In the genomic region with DNA sequence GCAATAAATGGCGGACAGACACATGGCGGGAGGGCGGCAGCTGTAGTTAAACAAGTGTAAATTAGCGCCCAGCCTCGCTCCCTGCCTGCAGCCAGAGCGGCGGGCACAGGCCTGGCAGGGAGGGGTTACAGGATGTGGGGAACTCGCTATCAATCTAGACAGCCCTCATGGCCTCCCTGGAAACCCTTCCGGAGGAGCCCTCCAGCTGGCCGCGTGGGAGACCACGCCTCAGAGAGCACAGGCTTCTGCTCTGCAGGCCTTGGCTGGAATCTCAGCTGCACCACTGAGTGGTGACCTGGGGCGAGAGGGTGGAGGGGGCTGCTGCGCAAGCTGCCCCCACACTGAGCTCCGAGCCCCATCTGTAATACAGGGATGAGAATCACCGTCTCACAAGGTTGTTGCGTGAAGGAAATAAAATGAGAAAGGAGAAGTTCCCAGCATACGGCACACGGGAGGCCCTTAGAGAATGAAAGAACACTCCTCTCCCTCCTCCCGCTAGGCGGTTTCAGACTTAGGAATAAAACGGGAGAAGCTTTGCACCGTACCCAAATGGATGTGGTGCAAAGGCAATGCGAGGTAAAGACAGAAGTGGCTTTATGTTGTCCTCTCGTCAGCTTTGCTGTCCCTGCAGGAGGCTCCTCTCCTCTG, we compare ENCODE assay signal across 17 cellular contexts.
DNase-seq lines count a peak whose midpoint lies in the region; ATAC-seq and TF ChIP-seq lines count a peak whose summit lies in the region.
"Had no signal": no experiment of that assay in that cellular context is flagged by ENCODE, and none has a peak within 500 bp of the region (broad histone marks: within the 10 kb centered on the region; RNA-seq: fewer than 3 reads in every experiment).

No MANE protein-coding gene starts in this region.

- intact Hi-C loops in activated CD4-positive, alpha-beta T cell treated with anti-CD3 and anti-CD28 coated beads for 36 hours (cut with DNase I, micrococcal nuclease) = no loop called here
- intact Hi-C loops in spleen (cut with DNase I; ENCODE audit: low total_unique reads) = no loop called here

- no peaks in the 10 kb centered on the region for H3K9me3 Mint-ChIP-seq in activated CD4-positive, alpha-beta T cell treated with anti-CD3 and anti-CD28 coated beads for 36 hours (ENCODE audit: low read depth)
- H3K9me3 Mint-ChIP-seq: activated naive CD4-positive, alpha-beta T cell treated with anti-CD3 and anti-CD28 coated beads, Interleukin-2, amount 50 U/mL, for 24 hours had no signal

- POLR2A ChIA-PET in activated CD4-positive, alpha-beta T cell treated with anti-CD3 and anti-CD28 coated beads for 36 hours (lab: Charles Lee) = no interaction called here

- H3K4me3 ChIP-seq in spleen = peak overlapping the region in 3 of 8 donors; percentile 7 to 45 (median 13)

- TF ChIP-seq CTCF in spleen (IDR thresholded peaks at IDR 0.05 in 8 of 11, conservative IDR thresholded peaks at IDR 0.05 in 3 of 11) = no peak

- no peak overlapping the region for H3K4me3 Mint-ChIP-seq in activated CD4-positive, alpha-beta T cell treated with anti-CD3 and anti-CD28 coated beads for 36 hours
- H3K4me3 Mint-ChIP-seq: activated naive CD4-positive, alpha-beta T cell treated with anti-CD3 and anti-CD28 coated beads, Interleukin-2, amount 50 U/mL, for 24 hours had no signal

- peaks cover 0 to 88% (median 0%) of the 10 kb centered on the region in 7 donors for H3K27me3 ChIP-seq in spleen (replicated peaks in 1 of 7)

- peaks cover 38% of the 10 kb centered on the region for H3K27me3 Mint-ChIP-seq in activated CD4-positive, alpha-beta T cell treated with anti-CD3 and anti-CD28 coated beads for 36 hours

- peaks cover 9 to 14% (median 11%) of the 10 kb centered on the region in 6 donors for H3K4me1 ChIP-seq in spleen

- DNase-seq in activated CD4-positive, alpha-beta T cell treated with anti-CD3 and anti-CD28 coated beads for 36 hours = peak; percentile 6
- no peak for DNase-seq in activated CD4-positive, alpha-beta T cell treated with anti-CD3 and anti-CD28 coated beads for 1 hour
- DNase-seq in NCI-H1092 (lab: John Stamatoyannopoulos, UW) (peak; percentile 36), cerebellum (ENCODE audit: low spot score) (peak; percentile 13), spleen (peak; percentile 82), NCI-H2107 treated with DMSO at 0.1 percent for 48 hours (lab: John Stamatoyannopoulos, UW; ENCODE audit: unreplicated experiment) (no peak)
- DNase-seq in activated CD8-positive, alpha-beta memory T cell treated with anti-CD3 and anti-CD28 coated beads for 24 hours = no peak
- DNase-seq: ACHN; activated CD8-positive, alpha-beta memory T cell treated with anti-CD3 and anti-CD28 coated beads, Interleukin-2, amount 50 U/mL, for 4 hours; effector CD8-positive, alpha-beta T cell; mesenchymal stem cell; NCI-H2107; SIG-M5; small intestine had no signal

- H3K27ac ChIP-seq in spleen = no peak overlapping the region
- H3K27ac ChIP-seq: HL-60 had no signal

- H3K36me3 Mint-ChIP-seq in activated CD4-positive, alpha-beta T cell treated with anti-CD3 and anti-CD28 coated beads for 36 hours (ENCODE audit: low read depth) = no peaks in the 10 kb centered on the region
- H3K36me3 Mint-ChIP-seq: activated naive CD4-positive, alpha-beta T cell treated with anti-CD3 and anti-CD28 coated beads, Interleukin-2, amount 50 U/mL, for 24 hours had no signal

- H3K4me1 Mint-ChIP-seq in activated CD4-positive, alpha-beta T cell treated with anti-CD3 and anti-CD28 coated beads for 36 hours = peaks cover 3% of the 10 kb centered on the region

- WGBS in spleen, 5 donors = 9 to 13% (median 11%) methylated on average over 24 to 25 of the region's 25 CpGs

- ATAC-seq in activated CD4-positive, alpha-beta T cell treated with anti-CD3 and anti-CD28 coated beads for 36 hours = no peak
- ATAC-seq in GM21526 (IDR thresholded peaks at IDR 0.05; ENCODE audit: low FRiP score, unreplicated experiment) = no peak

- H3K36me3 ChIP-seq in spleen = no peaks in the 10 kb centered on the region

- no peak overlapping the region for H3K27ac Mint-ChIP-seq in activated CD4-positive, alpha-beta T cell treated with anti-CD3 and anti-CD28 coated beads for 36 hours
- H3K27ac Mint-ChIP-seq: activated naive CD4-positive, alpha-beta T cell treated with anti-CD3 and anti-CD28 coated beads, Interleukin-2, amount 50 U/mL, for 24 hours had no signal

- CTCF ChIA-PET in activated CD4-positive, alpha-beta T cell treated with anti-CD3 and anti-CD28 coated beads for 36 hours (lab: Charles Lee) = no interaction called here

- TF ChIP-seq POLR2A in spleen (IDR thresholded peaks at IDR 0.05) = no peak

- H3K9me3 ChIP-seq in spleen = no peaks in the 10 kb centered on the region

Comparison
In these comparisons a context has a peak if more than half of its experiments do, and no peak if none do; other contexts are left out.
1. DNase-seq: peak in activated CD4-positive, alpha-beta T cell treated with anti-CD3 and anti-CD28 coated beads for 36 hours (single experiment), NCI-H1092 (single experiment), cerebellum (single experiment) and spleen (single experiment); none in activated CD4-positive, alpha-beta T cell treated with anti-CD3 and anti-CD28 coated beads for 1 hour (single experiment), NCI-H2107 treated with DMSO at 0.1 percent for 48 hours (single experiment) and activated CD8-positive, alpha-beta memory T cell treated with anti-CD3 and anti-CD28 coated beads for 24 hours (single experiment).